In genomic region chr6:100892116-100892515, GRCh38 we compare ENCODE assay signal across 24 cellular contexts.
"Had no signal": no experiment of that assay in that cellular context is flagged by ENCODE, and none has a peak within 500 bp of the region (broad histone marks: within the 10 kb centered on the region; RNA-seq: fewer than 3 reads in every experiment).

No MANE protein-coding gene starts in this region.

- H3K79me2 ChIP-seq: parathyroid adenoma had no signal

- FAIRE-seq: small intestine had no signal

- H3K27ac ChIP-seq: cardiac muscle cell, dorsolateral prefrontal cortex, epithelial cell of prostate, foreskin keratinocyte, neutrophil, parathyroid adenoma, right lobe of liver, thoracic aorta, upper lobe of right lung had no signal

- H3K4me3 Mint-ChIP-seq: activated B cell treated with CpG ODN at 0.5 μM for 24 hours; activated CD4-positive, alpha-beta memory T cell treated with anti-CD3 and anti-CD28 coated beads, Interleukin-2, amount 10 ng/mL, durations not matched to agents 7 days and 5 days; activated naive CD8-positive, alpha-beta T cell treated with anti-CD3 and anti-CD28 coated beads for 36 hours; activated T-helper 17 cell treated with anti-CD3 and anti-CD28 coated beads, Interleukin-2, amount 50 U/mL, for 72 hours; natural killer cell; stimulated activated effector memory CD8-positive, alpha-beta T cell treated with anti-CD3 and anti-CD28 coated beads, Interleukin-12 subunit alpha, Interleukin-12 subunit beta, amount 100 ng/mL, for 72 hours had no signal

- H3K9ac ChIP-seq: parathyroid adenoma had no signal

- H3K4me1 ChIP-seq: foreskin keratinocyte, parathyroid adenoma, right lobe of liver, upper lobe of right lung had no signal

- H3K4me1 Mint-ChIP-seq: activated B cell treated with CpG ODN at 0.5 μM for 24 hours; activated CD4-positive, alpha-beta memory T cell treated with anti-CD3 and anti-CD28 coated beads, Interleukin-2, amount 10 ng/mL, durations not matched to agents 7 days and 5 days; activated naive CD8-positive, alpha-beta T cell treated with anti-CD3 and anti-CD28 coated beads for 36 hours; activated T-helper 17 cell treated with anti-CD3 and anti-CD28 coated beads, Interleukin-2, amount 50 U/mL, for 72 hours; natural killer cell; stimulated activated effector memory CD8-positive, alpha-beta T cell treated with anti-CD3 and anti-CD28 coated beads, Interleukin-12 subunit alpha, Interleukin-12 subunit beta, amount 100 ng/mL, for 72 hours had no signal

- H3K36me3 ChIP-seq: cardiac muscle cell, neutrophil, right lobe of liver, thoracic aorta, upper lobe of right lung had no signal

- H3K4me3 ChIP-seq: cardiac muscle cell, dorsolateral prefrontal cortex, right lobe of liver, thoracic aorta, upper lobe of right lung had no signal

- DNase-seq: activated B cell treated with CpG ODN at 0.5 μM for 24 hours; activated CD4-positive, alpha-beta memory T cell treated with anti-CD3 and anti-CD28 coated beads, Interleukin-2, amount 10 ng/mL, durations not matched to agents 7 days and 5 days; activated CD4-positive, alpha-beta T cell treated with anti-CD3 and anti-CD28 coated beads for 48 hours; activated naive CD4-positive, alpha-beta T cell; activated naive CD8-positive, alpha-beta T cell treated with anti-CD3 and anti-CD28 coated beads for 36 hours; activated T-cell treated with anti-CD3 and anti-CD28 coated beads, Interleukin-2, amount 50 U/mL, for 1 hour; amniotic stem cell; dorsolateral prefrontal cortex; foreskin keratinocyte; hypothalamus; natural killer cell; small intestine; stimulated activated CD4-positive, alpha-beta T cell treated with anti-CD3 and anti-CD28 coated beads, Interleukin-15, amount 100 ng/mL, for 24 hours; stimulated activated CD4-positive, alpha-beta T cell treated with anti-CD3 and anti-CD28 coated beads, Interleukin-4, amount 100 ng/mL, for 24 hours; T-helper 2 cell; upper lobe of right lung had no signal

- H3K9me3 ChIP-seq: neutrophil, right lobe of liver, thoracic aorta, upper lobe of right lung had no signal

- H3K9me3 Mint-ChIP-seq: activated B cell treated with CpG ODN at 0.5 μM for 24 hours; activated CD4-positive, alpha-beta memory T cell treated with anti-CD3 and anti-CD28 coated beads, Interleukin-2, amount 10 ng/mL, durations not matched to agents 7 days and 5 days; activated naive CD8-positive, alpha-beta T cell treated with anti-CD3 and anti-CD28 coated beads for 36 hours; activated T-helper 17 cell treated with anti-CD3 and anti-CD28 coated beads, Interleukin-2, amount 50 U/mL, for 72 hours; natural killer cell; stimulated activated effector memory CD8-positive, alpha-beta T cell treated with anti-CD3 and anti-CD28 coated beads, Interleukin-12 subunit alpha, Interleukin-12 subunit beta, amount 100 ng/mL, for 72 hours had no signal

- H3K27me3 ChIP-seq: cardiac muscle cell, dorsolateral prefrontal cortex, foreskin keratinocyte, right lobe of liver, upper lobe of right lung had no signal

- ATAC-seq: activated T-helper 17 cell treated with anti-CD3 and anti-CD28 coated beads, Interleukin-2, amount 50 U/mL, for 72 hours; foreskin keratinocyte; natural killer cell; right lobe of liver; upper lobe of right lung had no signal

- H3K36me3 Mint-ChIP-seq: activated naive CD8-positive, alpha-beta T cell treated with anti-CD3 and anti-CD28 coated beads for 36 hours; natural killer cell; stimulated activated effector memory CD8-positive, alpha-beta T cell treated with anti-CD3 and anti-CD28 coated beads, Interleukin-12 subunit alpha, Interleukin-12 subunit beta, amount 100 ng/mL, for 72 hours had no signal

- H3K27ac Mint-ChIP-seq: activated B cell treated with CpG ODN at 0.5 μM for 24 hours; activated CD4-positive, alpha-beta memory T cell treated with anti-CD3 and anti-CD28 coated beads, Interleukin-2, amount 10 ng/mL, durations not matched to agents 7 days and 5 days; activated naive CD8-positive, alpha-beta T cell treated with anti-CD3 and anti-CD28 coated beads for 36 hours; activated T-helper 17 cell treated with anti-CD3 and anti-CD28 coated beads, Interleukin-2, amount 50 U/mL, for 72 hours; natural killer cell; stimulated activated effector memory CD8-positive, alpha-beta T cell treated with anti-CD3 and anti-CD28 coated beads, Interleukin-12 subunit alpha, Interleukin-12 subunit beta, amount 100 ng/mL, for 72 hours had no signal

- H2AFZ ChIP-seq: parathyroid adenoma had no signal

- H3K27me3 Mint-ChIP-seq: activated CD4-positive, alpha-beta memory T cell treated with anti-CD3 and anti-CD28 coated beads, Interleukin-2, amount 10 ng/mL, durations not matched to agents 7 days and 5 days; activated naive CD8-positive, alpha-beta T cell treated with anti-CD3 and anti-CD28 coated beads for 36 hours; activated T-helper 17 cell treated with anti-CD3 and anti-CD28 coated beads, Interleukin-2, amount 50 U/mL, for 72 hours had no signal
